ENCODE assay signal across 17 cellular contexts in the genomic region with DNA sequence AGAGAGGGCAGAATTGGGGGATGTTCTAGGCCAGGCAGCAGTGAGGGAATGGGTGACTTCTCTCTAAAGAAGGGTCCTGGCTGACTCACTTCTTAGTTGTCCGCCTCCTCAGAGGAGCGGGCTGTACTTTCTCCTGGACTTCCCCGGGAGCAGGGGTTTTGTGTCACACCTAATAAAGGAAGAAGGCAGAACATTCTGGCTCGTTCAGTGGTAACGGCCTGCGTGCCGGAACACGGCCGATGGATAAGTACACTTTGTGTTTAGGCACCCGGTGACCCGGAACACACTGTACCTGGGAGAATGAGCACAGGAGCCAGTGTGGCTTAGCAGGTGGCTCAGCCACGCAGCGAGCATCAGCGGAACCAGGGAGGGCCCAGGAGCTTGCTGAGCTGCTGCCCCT.
"Had no signal": no experiment of that assay in that cellular context is flagged by ENCODE, and none has a peak within 500 bp of the region (broad histone marks: within the 10 kb centered on the region; RNA-seq: fewer than 3 reads in every experiment).

No MANE protein-coding gene starts in this region.

- H3K27ac ChIP-seq: cardiac muscle cell, dorsolateral prefrontal cortex, esophagus muscularis mucosa, left ventricle myocardium inferior, prostate gland, right lobe of liver, testis, upper lobe of right lung had no signal

- H3K36me3 ChIP-seq: cardiac muscle cell, esophagus muscularis mucosa, left ventricle myocardium inferior, prostate gland, right lobe of liver, upper lobe of right lung had no signal

- DNase-seq: activated CD4-positive, alpha-beta T cell treated with anti-CD3 and anti-CD28 coated beads, Interleukin-2, amount 50 U/mL, for 1 hour; activated naive CD4-positive, alpha-beta T cell treated with Interleukin-2 at 50 U/mL for 16 hours; dorsolateral prefrontal cortex; islet precursor cell; left ventricle myocardium inferior; natural killer cell; right lobe of liver; stimulated activated naive CD8-positive, alpha-beta T cell treated with anti-CD3 and anti-CD28 coated beads, Interleukin-15, amount 100 ng/mL, for 72 hours; T-cell; T-helper 9 cell; testis; upper lobe of right lung had no signal

- H3K4me3 ChIP-seq: cardiac muscle cell, dorsolateral prefrontal cortex, esophagus muscularis mucosa, left ventricle myocardium inferior, prostate gland, right lobe of liver, testis, upper lobe of right lung had no signal

- H3K9me3 ChIP-seq: esophagus muscularis mucosa, left ventricle myocardium inferior, prostate gland, right lobe of liver, testis, upper lobe of right lung had no signal

- ATAC-seq: activated CD4-positive, CD25-positive, alpha-beta regulatory T cell treated with anti-CD3 and anti-CD28 coated beads, Interleukin-2, amount 50 U/mL, for 24 hours; activated T-helper 17 cell treated with anti-CD3 and anti-CD28 coated beads, Interleukin-2, amount 50 U/mL, for 72 hours; natural killer cell; right lobe of liver; stimulated activated naive CD8-positive, alpha-beta T cell treated with anti-CD3 and anti-CD28 coated beads, Interleukin-15, amount 100 ng/mL, for 72 hours; T-cell; upper lobe of right lung had no signal

- H3K27me3 ChIP-seq: cardiac muscle cell, right lobe of liver, testis had no signal

- H3K4me1 ChIP-seq: esophagus muscularis mucosa, prostate gland, right lobe of liver, testis, upper lobe of right lung had no signal
